ENCODE assay signal across 13 cellular contexts in the genomic region with DNA sequence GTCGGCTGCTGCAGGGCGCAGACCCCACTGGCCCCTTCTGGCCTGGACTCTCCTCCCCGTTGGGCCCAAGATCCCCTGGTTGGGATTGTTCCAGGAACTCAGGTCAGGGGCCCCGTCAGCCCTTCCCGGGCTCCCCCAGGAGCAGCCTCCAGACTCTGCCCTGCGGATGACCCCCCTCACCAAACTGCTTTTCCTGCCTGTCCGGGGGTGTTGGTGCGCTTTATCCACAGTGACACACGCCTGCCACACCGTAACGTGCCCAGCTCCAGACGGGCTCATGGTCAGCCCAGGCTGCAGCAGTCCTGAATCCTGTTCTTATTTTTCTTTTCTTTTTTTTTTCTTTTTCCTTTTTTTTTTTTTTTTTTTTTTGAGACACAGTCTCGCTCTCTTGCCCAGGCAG. TPM values are rescaled to one million over a fixed set of nuclear protein-coding genes. Genes with fewer than 3 reads are reported as not detected.
A peak's percentile ranks its signal among the peaks of the same experiment; 100 is the strongest.
DNase-seq lines count a peak whose midpoint lies in the region; ATAC-seq and TF ChIP-seq lines count a peak whose summit lies in the region.
"Had no signal": no experiment of that assay in that cellular context is flagged by ENCODE, and none has a peak within 500 bp of the region (broad histone marks: within the 10 kb centered on the region; RNA-seq: fewer than 3 reads in every experiment).

No MANE protein-coding gene starts in this region.

- no peak overlapping the region for H3K27ac ChIP-seq in IMR-90 (ENCODE audit: insufficient read depth, low read length)
- H3K27ac ChIP-seq: 22Rv1 had no signal

- no TSS peak for BruUV-seq in IMR-90 (replicated peaks; lab: Mats Ljungman, UMichigan)

- peaks cover 18% of the 10 kb centered on the region for H3K9me1 ChIP-seq in IMR-90 (ENCODE audit: insufficient read depth, low read length)

- no peaks in the 10 kb centered on the region for H3K27me3 ChIP-seq in IMR-90 (ENCODE audit: control insufficient read depth, insufficient read depth, low read length)

- H3K14ac ChIP-seq in IMR-90 (replicated peaks; ENCODE audit: low read depth, low read length) = no peak overlapping the region

- H3K18ac ChIP-seq in IMR-90 (ENCODE audit: low read depth, low read length) = no peak overlapping the region

- no peak overlapping the region for H2BK5ac ChIP-seq in IMR-90 (ENCODE audit: low read depth, low read length, poor library complexity, severe bottlenecking)

- no peak overlapping the region for H3K4me3 ChIP-seq in IMR-90 (ENCODE audit: insufficient read depth, low read depth, low read length)
- H3K4me3 ChIP-seq: GM23338 had no signal

- no peak overlapping the region for H3K4me2 ChIP-seq in IMR-90 (ENCODE audit: low read depth, low read length)
- H3K4me2 ChIP-seq: GM23338 had no signal

- ATAC-seq in IMR-90 (ENCODE audit: low read depth) = no peak

- H3K9ac ChIP-seq in IMR-90 (ENCODE audit: low read depth, low read length) = no peak overlapping the region

- H3K56ac ChIP-seq in IMR-90 (ENCODE audit: extremely low read depth, insufficient read depth, low read length) = no peak overlapping the region

- H3K36me3 ChIP-seq in IMR-90 (ENCODE audit: control insufficient read depth, insufficient read depth, low read length) = peaks cover 6% of the 10 kb centered on the region; the same call in 1 of the 2 replicates

- peaks cover 26% of the 10 kb centered on the region for H3K4me1 ChIP-seq in IMR-90 (ENCODE audit: control insufficient read depth, insufficient read depth, low read length)

- H2BK120ac ChIP-seq in IMR-90 (ENCODE audit: low read depth, low read length) = peak overlapping the region; percentile 19; the same call in 1 of the 2 replicates

- H2BK15ac ChIP-seq in IMR-90 (ENCODE audit: low read depth, low read length) = no peak overlapping the region

- no peak overlapping the region for H2AFZ ChIP-seq in IMR-90 (replicated peaks; ENCODE audit: low read length, poor library complexity)
- H2AFZ ChIP-seq: GM23338 had no signal

- dilution Hi-C loops in IMR-90 (cut with HindIII; ENCODE audit: low sequenced_read_pairs, unreplicated experiment) = no loop called here

- 57% methylated on average over 2 of the region's 13 CpGs; no CpG with 5 or more reads in 1 of the 2 experiments for WGBS in IMR-90 (ENCODE audit: extremely low coverage in 2 of 2, insufficient read length in 1 of 2), 2 experiments

- no peak overlapping the region for H3K23ac ChIP-seq in IMR-90 (ENCODE audit: low read depth, low read length)

- no peak overlapping the region for H4K91ac ChIP-seq in IMR-90 (ENCODE audit: insufficient read depth, low read depth, low read length)

- TF ChIP-seq POLR2A in IMR-90 (IDR thresholded peaks at IDR 0.05; ENCODE audit: low read depth, low read length) = no peak

- in situ Hi-C loops in IMR-90 (cut with MboI; ENCODE audit: low sequenced_read_pairs) = no loop called here

- no peaks in the 10 kb centered on the region for H3K9me3 ChIP-seq in IMR-90 (ENCODE audit: control insufficient read depth, insufficient read depth, low read length)

- DNase-seq in NCI-H2171 treated with DMSO at 0.1 percent for 48 hours (lab: John Stamatoyannopoulos, UW) (peak; percentile 50), NCI-H2171 (lab: John Stamatoyannopoulos, UW) (no peak), IMR-90 (no peak), left kidney (ENCODE audit: low read depth, low spot score) (peak; percentile 43), mesenteric fat pad (ENCODE audit: low spot score) (no peak), DMS53 (lab: John Stamatoyannopoulos, UW) (no peak), SK-N-DZ (ENCODE audit: low spot score) (no peak)
- DNase-seq: CD4-positive, CD25-positive, alpha-beta regulatory T cell; DMS79 treated with DMSO at 0.1 percent for 48 hours; EL; H7 had no signal

- peaks cover 3% of the 10 kb centered on the region; the same call in 1 of the 2 replicates for H4K20me1 ChIP-seq in IMR-90 (ENCODE audit: insufficient read depth, low read length)

- no peak for TF ChIP-seq CTCF in IMR-90 (conservative IDR thresholded peaks at IDR 0.05; ENCODE audit: low read depth, low read length)

- no peak overlapping the region for H4K8ac ChIP-seq in IMR-90 (ENCODE audit: low read depth in 2 of 2, low read length in 2 of 2)

- no peak overlapping the region for H3K4ac ChIP-seq in IMR-90 (ENCODE audit: low read depth, low read length)

- no peak for TF ChIP-seq RAD21 in IMR-90 (IDR thresholded peaks at IDR 0.05; ENCODE audit: low read length)

- no peak overlapping the region for H2BK20ac ChIP-seq in IMR-90 (ENCODE audit: low read depth, low read length)

- POLR2A ChIA-PET in IMR-90 (lab: Charles Lee; ENCODE audit: unreplicated experiment) = no interaction called here

- H2AK5ac ChIP-seq in IMR-90 (ENCODE audit: low read depth, low read length) = peak overlapping the region; percentile 49

- CTCF ChIA-PET in IMR-90 (lab: Yijun Ruan, JAX) = interaction anchor here (0.6 kb wide), 1 partner anchor 13 kb away, joined by 4 read pairs; no protein-coding TSS in a partner anchor

- H3K79me1 ChIP-seq in IMR-90 (ENCODE audit: low read depth in 1 of 2, low read length in 2 of 2) = peaks cover 11 to 37% of the 10 kb centered on the region in 2 experiments; a peak in 3 of 4 replicates

- no peak overlapping the region for H4K5ac ChIP-seq in IMR-90 (ENCODE audit: low read depth, low read length)

- no peak overlapping the region for H2AK9ac ChIP-seq in IMR-90 (replicated peaks; ENCODE audit: low read depth, low read length, poor library complexity)

- intact Hi-C loops in IMR-90 (cut with micrococcal nuclease) = no loop called here

TF ChIP-seq in IMR-90, 13 proteins besides CTCF, POLR2A, EP300 and RAD21:
- no peak for TF ChIP-seq FOS (IDR thresholded peaks at IDR 0.05; ENCODE audit: low read depth, low read length)
- TF ChIP-seq BHLHE40 (IDR thresholded peaks at IDR 0.05; ENCODE audit: low read depth, low read length) = no peak
- no peak for TF ChIP-seq MAFK (IDR thresholded peaks at IDR 0.05; ENCODE audit: low read depth, low read length)
- no peak for TF ChIP-seq RFX5 (IDR thresholded peaks at IDR 0.05; ENCODE audit: low read depth, low read length)
- TF ChIP-seq MXI1 (IDR thresholded peaks at IDR 0.05; ENCODE audit: borderline replicate concordance, low read depth, low read length) = no peak
- TF ChIP-seq RCOR1 (IDR thresholded peaks at IDR 0.05; ENCODE audit: insufficient replicate concordance, low read length) = no peak

RNA-seq across cellular contexts. Expression of a gene that starts 21.0 kb away (rescaled TPM):
- 44.8 and 45.3 TPM in 2 replicates for total RNA-seq in IMR-90 (2012; rRNA removed)
- polyA plus RNA-seq in IMR-90 (2012; rRNA removed) = 86.8 and 100 TPM in 2 replicates
- 102 and 133 TPM in 2 replicates for polyA plus RNA-seq in IMR-90 (2012; cell fraction: cytosol; rRNA removed)
- polyA plus RNA-seq in IMR-90 (2012; cell fraction: nucleus; rRNA removed; ENCODE audit: low replicate concordance) = 82.2 and 166 TPM in 2 replicates
- 47.0 TPM for total RNA-seq in mesenteric fat pad
- 355 and 371 TPM in 2 replicates for polyA plus RNA-seq in SK-N-DZ (2014; cell fraction: cytosol; rRNA removed)
- polyA plus RNA-seq in SK-N-DZ (2014; cell fraction: nucleus; rRNA removed) = 411 and 471 TPM in 2 replicates

RNA-seq across cellular contexts. Expression of a gene that starts 21.4 kb away (rescaled TPM):
- total RNA-seq in IMR-90 (2012; rRNA removed) (7.2 and 7.8 TPM in 2 replicates), mesenteric fat pad (7.0 TPM)
- 10.2 and 10.9 TPM in 2 replicates for polyA plus RNA-seq in IMR-90 (2012; rRNA removed)
- polyA plus RNA-seq in IMR-90 (2012; cell fraction: cytosol; rRNA removed) = 6.8 and 8.0 TPM in 2 replicates
- polyA plus RNA-seq in IMR-90 (2012; cell fraction: nucleus; rRNA removed; ENCODE audit: low replicate concordance) = 46.7 and 84.8 TPM in 2 replicates
- polyA plus RNA-seq in SK-N-DZ (2014; cell fraction: cytosol; rRNA removed) = 35.1 and 52.1 TPM in 2 replicates
- polyA plus RNA-seq in SK-N-DZ (2014; cell fraction: nucleus; rRNA removed) = 551 and 631 TPM in 2 replicates

RNA-seq across cellular contexts. Expression of a gene that starts 24.2 kb away (rescaled TPM):
- total RNA-seq in IMR-90 (2012; rRNA removed) (7.2 and 8.3 TPM in 2 replicates), mesenteric fat pad (31.5 TPM)
- polyA plus RNA-seq in IMR-90 (2012; rRNA removed) = 17.2 and 26.0 TPM in 2 replicates
- polyA plus RNA-seq in IMR-90 (2012; cell fraction: cytosol; rRNA removed) = 22.0 and 24.6 TPM in 2 replicates
- polyA plus RNA-seq in IMR-90 (2012; cell fraction: nucleus; rRNA removed; ENCODE audit: low replicate concordance) = 57.3 and 145 TPM in 2 replicates
- polyA plus RNA-seq in SK-N-DZ (2014; cell fraction: cytosol; rRNA removed) = 52.3 and 68.3 TPM in 2 replicates
- polyA plus RNA-seq in SK-N-DZ (2014; cell fraction: nucleus; rRNA removed) = 173 and 174 TPM in 2 replicates

RNA-seq across cellular contexts. Expression of a gene that starts 29.8 kb away (rescaled TPM):
- total RNA-seq in IMR-90 (2012; rRNA removed) (5.7 and 7.2 TPM in 2 replicates), mesenteric fat pad (15.5 TPM)
- 23.4 and 32.0 TPM in 2 replicates for polyA plus RNA-seq in IMR-90 (2012; rRNA removed)
- 34.9 and 48.2 TPM in 2 replicates for polyA plus RNA-seq in IMR-90 (2012; cell fraction: cytosol; rRNA removed)
- polyA plus RNA-seq in IMR-90 (2012; cell fraction: nucleus; rRNA removed; ENCODE audit: low replicate concordance) = 20.2 and 75.8 TPM in 2 replicates
- polyA plus RNA-seq in SK-N-DZ (2014; cell fraction: cytosol; rRNA removed) = 207 and 236 TPM in 2 replicates
- 474 and 522 TPM in 2 replicates for polyA plus RNA-seq in SK-N-DZ (2014; cell fraction: nucleus; rRNA removed)

RNA-seq across cellular contexts. Expression of a gene that starts 35.8 kb away (rescaled TPM):
- total RNA-seq in IMR-90 (2012; rRNA removed) (36.6 and 36.9 TPM in 2 replicates), mesenteric fat pad (157 TPM)
- 129 and 139 TPM in 2 replicates for polyA plus RNA-seq in IMR-90 (2012; rRNA removed)
- 135 and 154 TPM in 2 replicates for polyA plus RNA-seq in IMR-90 (2012; cell fraction: cytosol; rRNA removed)
- polyA plus RNA-seq in IMR-90 (2012; cell fraction: nucleus; rRNA removed; ENCODE audit: low replicate concordance) = 94.9 and 309 TPM in 2 replicates
- polyA plus RNA-seq in SK-N-DZ (2014; cell fraction: cytosol; rRNA removed) = 228 and 312 TPM in 2 replicates
- polyA plus RNA-seq in SK-N-DZ (2014; cell fraction: nucleus; rRNA removed) = 357 and 359 TPM in 2 replicates

Comparison
In these comparisons a context has a peak if more than half of its experiments do, and no peak if none do; other contexts are left out.
1. DNase-seq: peak in NCI-H2171 treated with DMSO at 0.1 percent for 48 hours (single experiment) and left kidney (single experiment); none in NCI-H2171 (single experiment), IMR-90 (single experiment), mesenteric fat pad (single experiment), DMS53 (single experiment) and SK-N-DZ (single experiment).